In genomic region chr5:96049398-96050272, GRCh38 we compare ENCODE assay signal across 11 cellular contexts.
A peak's percentile ranks its signal among the peaks of the same experiment; 100 is the strongest.
DNase-seq lines count a peak whose midpoint lies in the region; ATAC-seq and TF ChIP-seq lines count a peak whose summit lies in the region.
"Had no signal": no experiment of that assay in that cellular context is flagged by ENCODE, and none has a peak within 500 bp of the region (broad histone marks: within the 10 kb centered on the region; RNA-seq: fewer than 3 reads in every experiment).

No MANE protein-coding gene starts in this region.

- no peaks in the 10 kb centered on the region for H3K4me1 ChIP-seq in cardiac muscle cell (ENCODE audit: low read depth)
- H3K4me1 ChIP-seq in right atrium auricular region, result peaks cover 0 to 15% of the 10 kb centered on the region in 2 donors

- H3K27me3 ChIP-seq in cardiac muscle cell (no peaks in the 10 kb centered on the region), right atrium auricular region (no peaks in the 10 kb centered on the region)

- H3K36me3 ChIP-seq in cardiac muscle cell (no peaks in the 10 kb centered on the region), right atrium auricular region (no peaks in the 10 kb centered on the region)

- ATAC-seq in GM19023 (IDR thresholded peaks at IDR 0.05; ENCODE audit: unreplicated experiment), result no peak
- no peak for ATAC-seq in GM21723 (IDR thresholded peaks at IDR 0.05; ENCODE audit: unreplicated experiment)

- H3K9me3 ChIP-seq in cardiac muscle cell (ENCODE audit: low read depth), result no peaks in the 10 kb centered on the region
- no peaks in the 10 kb centered on the region for H3K9me3 ChIP-seq in right atrium auricular region

- H3K27ac ChIP-seq in cardiac muscle cell (no peak overlapping the region), right atrium auricular region (no peak overlapping the region)

- H3K4me3 ChIP-seq in cardiac muscle cell (no peak overlapping the region), right atrium auricular region (no peak overlapping the region)

- TF ChIP-seq CTCF in cardiac muscle cell (IDR thresholded peaks at IDR 0.05; ENCODE audit: low read depth, low read length) (no peak), right atrium auricular region (IDR thresholded peaks at IDR 0.05) (no peak)

- DNase-seq in cardiac muscle cell (ENCODE audit: low read depth in 1 of 2, low spot score in 1 of 2) (peak; percentile 10 to 76), right atrium auricular region (ENCODE audit: low spot score) (no peak), amniotic stem cell (lab: John Stamatoyannopoulos, UW) (peak; percentile 53), hepatic stellate cell (ENCODE audit: low spot score) (peak; percentile 40), Ammon's horn (ENCODE audit: low spot score) (no peak)
- DNase-seq in activated effector memory CD4-positive, alpha-beta T cell treated with Interleukin-2 at 50 U/mL for 16 hours, result no peak
- DNase-seq: activated CD4-positive, alpha-beta T cell treated with anti-CD3 and anti-CD28 coated beads, Interleukin-2, amount 50 U/mL, for 48 hours; activated naive CD8-positive, alpha-beta T cell treated with anti-CD3 and anti-CD28 coated beads for 36 hours; posterior cingulate gyrus had no signal

Comparison
In these comparisons a context has a peak if more than half of its experiments do, and no peak if none do; other contexts are left out.
1. DNase-seq: peak in cardiac muscle cell (2 of 2), amniotic stem cell (single experiment) and hepatic stellate cell (single experiment); none in right atrium auricular region (single experiment), Ammon's horn (single experiment) and activated effector memory CD4-positive, alpha-beta T cell treated with Interleukin-2 at 50 U/mL for 16 hours (single experiment).